ENCODE assay signal across 11 cellular contexts in genomic region chr21:39006653-39007417, GRCh38.
A peak's percentile ranks its signal among the peaks of the same experiment; 100 is the strongest.
DNase-seq lines count a peak whose midpoint lies in the region; ATAC-seq and TF ChIP-seq lines count a peak whose summit lies in the region.
"Had no signal": no experiment of that assay in that cellular context is flagged by ENCODE, and none has a peak within 500 bp of the region (broad histone marks: within the 10 kb centered on the region; RNA-seq: fewer than 3 reads in every experiment).

No MANE protein-coding gene starts in this region.

- H3K27me3 ChIP-seq in HUES6 (ENCODE audit: control insufficient read depth, insufficient read depth, low read length) (no peaks in the 10 kb centered on the region), right atrium auricular region (no peaks in the 10 kb centered on the region), gastrocnemius medialis (no peaks in the 10 kb centered on the region)

- TF ChIP-seq CTCF in astrocyte of the spinal cord (IDR thresholded peaks at IDR 0.05; ENCODE audit: low read depth, low read length) (no peak), right atrium auricular region (IDR thresholded peaks at IDR 0.05) (no peak), gastrocnemius medialis (IDR thresholded peaks at IDR 0.05 in 4 of 5, conservative IDR thresholded peaks at IDR 0.05 in 1 of 5) (no peak), GM13976 (IDR thresholded peaks at IDR 0.05; ENCODE audit: borderline replicate concordance, control extremely low read depth, extremely low read depth, insufficient read depth, missing control alignments) (no peak)

- ATAC-seq in gastrocnemius medialis (peak; percentile 48 to 52), HG02678 (IDR thresholded peaks at IDR 0.05; ENCODE audit: unreplicated experiment) (no peak), GM19455 (IDR thresholded peaks at IDR 0.05; ENCODE audit: unreplicated experiment) (no peak)

- intact Hi-C loops in gastrocnemius medialis (cut with DNase I; ENCODE audit: low total_unique reads): no loop called here

- H3K27ac ChIP-seq in HUES6 (ENCODE audit: low read depth, low read length): no peak overlapping the region
- peak overlapping the region; percentile 78 to 81 for H3K27ac ChIP-seq in right atrium auricular region
- H3K27ac ChIP-seq in gastrocnemius medialis: peak overlapping the region; percentile 47 to 82 (median 78)

- in situ Hi-C loops in astrocyte of the spinal cord (cut with HindIII; ENCODE audit: low sequenced_read_pairs): no loop called here
- in situ Hi-C loops in gastrocnemius medialis (cut with MboI; ENCODE audit: low sequenced_read_pairs in 4 of 4): loop anchor here in 1 of 4 donors (25.0 kb wide), 1 partner anchor 105 kb away; no protein-coding TSS in a partner anchor
- in situ Hi-C loops in GM13976 (cut with MboI; ENCODE audit: low sequenced_read_pairs, unreplicated experiment): no loop called here

- H3K4me1 ChIP-seq in HUES6 (ENCODE audit: control insufficient read depth, insufficient read depth, low read length) (peaks cover 20% of the 10 kb centered on the region), right atrium auricular region (peaks cover 0 to 65% of the 10 kb centered on the region in 2 donors), gastrocnemius medialis (peaks cover 13 to 49% of the 10 kb centered on the region in 2 donors)

- TF ChIP-seq POLR2A in gastrocnemius medialis (IDR thresholded peaks at IDR 0.05): no peak

- peak overlapping the region; percentile 12 for H3K9ac ChIP-seq in HUES6 (ENCODE audit: low read length)

- H3K4me3 ChIP-seq in HUES6 (ENCODE audit: low read depth, low read length) (no peak overlapping the region), astrocyte of the spinal cord (ENCODE audit: low read depth, low read length) (no peak overlapping the region), right atrium auricular region (no peak overlapping the region), gastrocnemius medialis (no peak overlapping the region)

- DNase-seq in astrocyte of the spinal cord (ENCODE audit: low read depth, low spot score): peak; percentile 62
- DNase-seq in right atrium auricular region (ENCODE audit: low spot score): peak; percentile 85
- peak in 1 of 2 donors; percentile 50 for DNase-seq in gastrocnemius medialis
- no peak for DNase-seq in GM13976 (ENCODE audit: low spot score)
- no peak for DNase-seq in AG08395 (ENCODE audit: low spot score)
- DNase-seq: DMS 273 treated with DMSO at 0.1 percent for 48 hours; NCI-H526 treated with DMSO at 0.1 percent for 48 hours; stimulated activated CD8-positive, alpha-beta memory T cell treated with anti-CD3 and anti-CD28 coated beads, Interleukin-4, amount 100 ng/mL, for 48 hours had no signal

- H3K36me3 ChIP-seq in HUES6 (ENCODE audit: control insufficient read depth, insufficient read depth, low read length) (no peaks in the 10 kb centered on the region), right atrium auricular region (no peaks in the 10 kb centered on the region), gastrocnemius medialis (no peaks in the 10 kb centered on the region)

- H3K9me3 ChIP-seq in HUES6 (ENCODE audit: control insufficient read depth, insufficient read depth, low read depth, low read length): no peaks in the 10 kb centered on the region
- peaks cover 0 to 7% of the 10 kb centered on the region in 2 donors for H3K9me3 ChIP-seq in right atrium auricular region
- H3K9me3 ChIP-seq in gastrocnemius medialis: no peaks in the 10 kb centered on the region

Comparison
In these comparisons a context has a peak if more than half of its experiments do, and no peak if none do; other contexts are left out.
1. DNase-seq: peak in astrocyte of the spinal cord (single experiment) and right atrium auricular region (single experiment); none in GM13976 (single experiment) and AG08395 (single experiment).
2. ATAC-seq: peak in gastrocnemius medialis (2 of 2); none in HG02678 (single experiment) and GM19455 (single experiment).